23 cellular contexts compared by ENCODE assay signal in the genomic region with DNA sequence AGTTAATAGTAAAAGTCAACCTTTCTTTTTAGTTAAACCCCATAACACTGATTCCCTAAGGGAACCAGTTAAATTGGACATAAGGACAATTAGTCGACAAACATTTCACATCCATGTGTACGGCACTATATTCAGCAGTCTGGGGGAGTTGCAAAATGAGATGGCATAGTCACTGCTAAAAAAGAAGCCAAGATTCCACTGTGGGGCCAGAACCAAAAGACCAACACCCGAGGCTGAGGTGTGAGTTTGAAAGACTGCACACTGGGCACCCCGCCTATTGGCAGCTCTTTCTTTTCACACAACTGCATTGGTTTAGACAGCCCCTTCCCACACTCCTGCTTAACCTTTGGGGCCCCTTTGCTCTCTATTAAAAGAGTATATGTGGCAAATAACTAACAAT. TPM values are rescaled to one million over a fixed set of nuclear protein-coding genes. Genes with fewer than 3 reads are reported as not detected.
DNase-seq lines count a peak whose midpoint lies in the region; ATAC-seq, FAIRE-seq and TF ChIP-seq lines count a peak whose summit lies in the region.
"Had no signal": no experiment of that assay in that cellular context is flagged by ENCODE, and none has a peak within 500 bp of the region (broad histone marks: within the 10 kb centered on the region; RNA-seq: fewer than 3 reads in every experiment).

No MANE protein-coding gene starts in this region.

- peaks cover 44% of the 10 kb centered on the region for H3K36me3 ChIP-seq in right atrium auricular region
- H3K36me3 ChIP-seq in endodermal cell (ENCODE audit: control insufficient read depth, insufficient read depth, low read length) = peaks cover 32% of the 10 kb centered on the region
- H3K36me3 ChIP-seq in pancreas = peaks cover 0 to 19% (median 5%) of the 10 kb centered on the region in 3 donors

- H3K9me3 ChIP-seq in right atrium auricular region (no peaks in the 10 kb centered on the region), endodermal cell (ENCODE audit: control insufficient read depth, low read length) (no peaks in the 10 kb centered on the region), pancreas (no peaks in the 10 kb centered on the region)
- H3K9me3 ChIP-seq: BLaER1, MG63, SJSA1 had no signal

- H3K27me3 Mint-ChIP-seq in endodermal cell (ENCODE audit: insufficient read depth) (no peaks in the 10 kb centered on the region), nephron progenitor cell (ENCODE audit: low read depth, poor library complexity) (no peaks in the 10 kb centered on the region), type B pancreatic cell (no peaks in the 10 kb centered on the region)
- H3K27me3 Mint-ChIP-seq: CD4-positive, CD25-positive, alpha-beta regulatory T cell had no signal

- DNase-seq in right atrium auricular region (ENCODE audit: low spot score) = no peak
- DNase-seq in left ventricle myocardium superior = no peak
- no peak for DNase-seq in endodermal cell
- no peak for DNase-seq in nephron progenitor cell
- no peak for DNase-seq in type B pancreatic cell (ENCODE audit: extremely low spot score, unreplicated experiment)
- no peak for DNase-seq in pancreas
- DNase-seq: CD4-positive, CD25-positive, alpha-beta regulatory T cell; DMS153; DND-41; H7; KBM-7; MG63; NCI-H1105 treated with DMSO at 0.1 percent for 48 hours; NCI-H2029; NCI-H446; NCI-H526; PC-9; Right ventricle myocardium superior had no signal

- no peaks in the 10 kb centered on the region for H3K9me3 Mint-ChIP-seq in endodermal cell
- no peaks in the 10 kb centered on the region for H3K9me3 Mint-ChIP-seq in nephron progenitor cell
- no peaks in the 10 kb centered on the region for H3K9me3 Mint-ChIP-seq in type B pancreatic cell
- H3K9me3 Mint-ChIP-seq: CD4-positive, CD25-positive, alpha-beta regulatory T cell had no signal

- intact Hi-C loops in left ventricle myocardium superior (cut with micrococcal nuclease) = no loop called here
- intact Hi-C loops in pancreas (cut with DNase I) = no loop called here

- H3K4me3 ChIP-seq in right atrium auricular region = no peak overlapping the region
- H3K4me3 ChIP-seq in endodermal cell (ENCODE audit: low read length) = no peak overlapping the region
- no peak overlapping the region for H3K4me3 ChIP-seq in pancreas
- H3K4me3 ChIP-seq: BLaER1, MG63, PC-9, SJSA1 had no signal

- H3K4me1 Mint-ChIP-seq in endodermal cell (peaks cover 28% of the 10 kb centered on the region), nephron progenitor cell (peaks cover 21% of the 10 kb centered on the region), type B pancreatic cell (ENCODE audit: unreplicated experiment) (peaks cover 30% of the 10 kb centered on the region)

- H3K4me3 Mint-ChIP-seq in endodermal cell = no peak overlapping the region
- no peak overlapping the region for H3K4me3 Mint-ChIP-seq in nephron progenitor cell
- no peak overlapping the region for H3K4me3 Mint-ChIP-seq in type B pancreatic cell
- H3K4me3 Mint-ChIP-seq: CD4-positive, CD25-positive, alpha-beta regulatory T cell had no signal

- H3K36me3 Mint-ChIP-seq in endodermal cell (ENCODE audit: low read depth) (peaks cover 31% of the 10 kb centered on the region), nephron progenitor cell (ENCODE audit: low read depth) (peaks cover 16% of the 10 kb centered on the region), type B pancreatic cell (peaks cover 25% of the 10 kb centered on the region)

- ATAC-seq in left ventricle myocardium superior (no peak), HG02623 (IDR thresholded peaks at IDR 0.05; ENCODE audit: unreplicated experiment) (no peak), GM18909 (IDR thresholded peaks at IDR 0.05; ENCODE audit: poor library complexity, unreplicated experiment) (no peak), pancreas (no peak)

- H3K9ac ChIP-seq in endodermal cell (ENCODE audit: extremely low read depth, low read length, poor library complexity, severe bottlenecking) = no peak overlapping the region
- H3K9ac ChIP-seq: BLaER1 had no signal

- no peak for FAIRE-seq in pancreas (lab: Jason Lieb, UNC)
- FAIRE-seq: GM12892 had no signal

- H3K4me1 ChIP-seq in right atrium auricular region (peaks cover 0 to 23% of the 10 kb centered on the region in 2 donors), endodermal cell (ENCODE audit: control insufficient read depth, insufficient read depth, low read length) (no peaks in the 10 kb centered on the region), pancreas (no peaks in the 10 kb centered on the region)
- H3K4me1 ChIP-seq: SJSA1 had no signal

- H3K27ac ChIP-seq in right atrium auricular region (peak overlapping the region; percentile 6 to 51), endodermal cell (ENCODE audit: low read depth, low read length) (peak overlapping the region; percentile 18), pancreas (no peak overlapping the region)
- H3K27ac ChIP-seq: BLaER1, PC-9, SJSA1 had no signal

- H3K27me3 ChIP-seq in right atrium auricular region = no peaks in the 10 kb centered on the region
- no peaks in the 10 kb centered on the region for H3K27me3 ChIP-seq in endodermal cell (ENCODE audit: control insufficient read depth, insufficient read depth, low read length, poor library complexity, severe bottlenecking)
- H3K27me3 ChIP-seq in pancreas = no peaks in the 10 kb centered on the region
- H3K27me3 ChIP-seq: BLaER1, MG63, SJSA1 had no signal

- H3K27ac Mint-ChIP-seq in endodermal cell (no peak overlapping the region), nephron progenitor cell (peak overlapping the region; percentile 40), type B pancreatic cell (peak overlapping the region; percentile 17)
- H3K27ac Mint-ChIP-seq: CD4-positive, CD25-positive, alpha-beta regulatory T cell had no signal

- no peak for TF ChIP-seq CTCF in right atrium auricular region (IDR thresholded peaks at IDR 0.05)
- TF ChIP-seq CTCF in endodermal cell (conservative IDR thresholded peaks at IDR 0.05) = no peak
- no peak for TF ChIP-seq CTCF in nephron progenitor cell (IDR thresholded peaks at IDR 0.05)
- TF ChIP-seq CTCF in type B pancreatic cell (conservative IDR thresholded peaks at IDR 0.05) = no peak
- no peak for TF ChIP-seq CTCF in pancreas (IDR thresholded peaks at IDR 0.05)

- WGBS in endodermal cell (ENCODE audit: insufficient coverage in 1 of 2, insufficient read length in 1 of 2), 2 experiments = 83 to 95% methylated on average over 3 to 4 of the region's 4 CpGs
- 84 to 86% methylated on average over 4 of the region's 4 CpGs for WGBS in pancreas, 2 donors

RNA-seq across cellular contexts. Expression of gene SETD3, which starts 16.7 kb away (rescaled TPM):
- total RNA-seq in right atrium auricular region (100 to 1,000 TPM in 1 of 2 donors, 10 to 100 TPM in 1; 84.2 to 114 TPM), left ventricle myocardium superior (99.1 TPM), endodermal cell (10 to 100 TPM; 57.8 to 68.1 TPM), type B pancreatic cell (ENCODE audit: low replicate concordance) (50.2 and 52.7 TPM in 2 replicates), pancreas (10 to 100 TPM; 24.9 to 32.7 (median 28.3) TPM)
- polyA plus RNA-seq in endodermal cell (2013, experiment 1 of 2) = 41.3 TPM
- 38.5 TPM for polyA plus RNA-seq in endodermal cell (2013, experiment 2 of 2)
- polyA plus RNA-seq in pancreas = 10 to 100 TPM; 14.0 to 24.5 TPM

RNA-seq across cellular contexts. Expression of gene CCNK, which starts 17.2 kb away (rescaled TPM):
- total RNA-seq in right atrium auricular region (10 to 100 TPM; 13.9 to 17.1 TPM), left ventricle myocardium superior (37.5 TPM), endodermal cell (10 to 100 TPM; 71.5 to 77.1 TPM), type B pancreatic cell (ENCODE audit: low replicate concordance) (66.2 and 84.0 TPM in 2 replicates), pancreas (10 to 100 TPM; 14.0 to 23.4 (median 16.1) TPM)
- polyA plus RNA-seq in endodermal cell (2013, experiment 1 of 2) = 62.9 TPM
- 60.4 TPM for polyA plus RNA-seq in endodermal cell (2013, experiment 2 of 2)
- 10 to 100 TPM in 1 of 2 donors, 1 to 10 TPM in 1; 7.9 to 10.0 TPM for polyA plus RNA-seq in pancreas

Comparison
In these comparisons a context has a peak if more than half of its experiments do, and no peak if none do; other contexts are left out.
1. H3K27ac ChIP-seq: peak in right atrium auricular region (2 of 2) and endodermal cell (single experiment); none in pancreas (0 of 4).